Comparison of ENCODE assay signal across 1 cellular context in genomic region chr10:61135276-61135721, GRCh38.
A peak's percentile ranks its signal among the peaks of the same experiment; 100 is the strongest.
TF ChIP-seq lines count a peak whose summit lies in the region.

No MANE protein-coding gene starts in this region.

TF ChIP-seq in GM12878, 131 proteins besides CTCF, POLR2A, EP300 and RAD21 (continued from another document):
- TF ChIP-seq ATF2 (IDR thresholded peaks at IDR 0.05; ENCODE audit: low read length), result peak; percentile 91
